Comparison of ENCODE assay signal across 19 cellular contexts in the genomic region with DNA sequence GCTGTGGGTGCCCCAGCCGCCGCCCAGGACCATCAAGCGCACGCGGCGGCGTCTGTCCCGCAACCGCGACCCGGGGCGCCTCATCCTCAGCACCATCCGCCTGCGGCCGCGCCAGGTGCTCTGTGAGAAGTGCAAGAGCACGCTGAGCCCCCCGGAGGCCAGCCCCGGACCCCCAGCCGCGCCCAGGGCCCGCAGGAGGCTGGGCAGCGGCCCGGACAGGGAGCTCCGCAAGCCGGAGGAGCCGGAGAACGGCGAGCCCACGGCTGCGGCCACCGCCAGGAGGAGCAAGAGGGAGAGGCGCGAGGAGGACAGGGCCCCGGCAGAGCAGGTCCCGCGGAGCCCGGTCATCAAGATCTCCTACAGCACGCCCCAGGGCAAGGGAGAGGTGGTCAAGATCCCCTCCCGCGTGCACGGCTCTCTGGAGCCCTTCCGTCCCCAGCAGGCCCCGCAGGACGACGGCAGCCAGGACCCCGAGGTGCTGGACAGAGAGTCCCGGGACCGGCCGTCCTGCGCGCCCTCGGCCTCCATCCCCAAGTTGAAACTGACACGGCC. TPM values are rescaled to one million over a fixed set of nuclear protein-coding genes. Genes with fewer than 3 reads are reported as not detected.
DNase-seq lines count a peak whose midpoint lies in the region; ATAC-seq and TF ChIP-seq lines count a peak whose summit lies in the region.
"Had no signal": no experiment of that assay in that cellular context is flagged by ENCODE, and none has a peak within 500 bp of the region (broad histone marks: within the 10 kb centered on the region; RNA-seq: fewer than 3 reads in every experiment).

No MANE protein-coding gene starts in this region.

- CTCF ChIA-PET in WTC11 (lab: Charles Lee), result interaction anchor here (0.6 to 4.2 kb wide), 23 partner anchors 9 to 222 kb away, joined by 3 to 63 read pairs (median 3); no protein-coding TSS in a partner anchor

- peak overlapping the region; percentile 32 for H4K12ac ChIP-seq in trophoblast cell (ENCODE audit: low read depth, low read length)

- no peaks in the 10 kb centered on the region for H3K9me3 Mint-ChIP-seq in WTC11
- H3K9me3 Mint-ChIP-seq in osteocyte (ENCODE audit: unreplicated experiment), result no peaks in the 10 kb centered on the region

- peaks cover 78% of the 10 kb centered on the region for H3K79me2 ChIP-seq in trophoblast cell (ENCODE audit: control insufficient read depth, insufficient read depth, low read length, poor library complexity)

- H3K4me2 ChIP-seq in trophoblast cell (ENCODE audit: low read length), result no peak overlapping the region

- H3K4me3 Mint-ChIP-seq in WTC11 (no peak overlapping the region), osteocyte (ENCODE audit: unreplicated experiment) (no peak overlapping the region)
- H3K4me3 Mint-ChIP-seq: B cell; CD4-positive, CD25-positive, alpha-beta regulatory T cell had no signal

- peaks cover 83% of the 10 kb centered on the region for H3K79me1 ChIP-seq in trophoblast cell (ENCODE audit: low read length)

- peak overlapping the region; percentile 85 for H2AK5ac ChIP-seq in trophoblast cell (ENCODE audit: low read length)

- no peak overlapping the region for H3K27ac ChIP-seq in heart right ventricle
- H3K27ac ChIP-seq in trophoblast cell (ENCODE audit: low read depth, low read length), result peak overlapping the region; percentile 96
- H3K27ac ChIP-seq: 22Rv1 had no signal

- peak overlapping the region; percentile 96 for H4K91ac ChIP-seq in trophoblast cell (ENCODE audit: low read depth, low read length)

- no peak overlapping the region for H3K27ac Mint-ChIP-seq in WTC11
- no peak overlapping the region for H3K27ac Mint-ChIP-seq in osteocyte (ENCODE audit: unreplicated experiment)
- H3K27ac Mint-ChIP-seq: B cell; CD4-positive, CD25-positive, alpha-beta regulatory T cell had no signal

- H3K4ac ChIP-seq in trophoblast cell (ENCODE audit: low read depth, low read length), result peak overlapping the region; percentile 5

- peaks cover 20 to 54% (median 39%) of the 10 kb centered on the region in 9 donors for H3K4me1 ChIP-seq in heart right ventricle
- H3K4me1 ChIP-seq in trophoblast cell (ENCODE audit: control insufficient read depth in 1 of 2, insufficient read depth in 2 of 2, low read length in 2 of 2), result peaks cover 82 to 93% of the 10 kb centered on the region in 2 experiments

- H3K18ac ChIP-seq in trophoblast cell (ENCODE audit: low read length), result peak overlapping the region; percentile 60

- H4K8ac ChIP-seq in trophoblast cell (ENCODE audit: low read depth, low read length), result peak overlapping the region; percentile 82

- intact Hi-C loops in Right ventricle myocardium inferior (cut with DNase I) (no loop called here), heart right ventricle (cut with DNase I) (loop anchor here in 1 of 10 donors (5.0 kb wide), 1 partner anchor 42 kb away; no protein-coding TSS in a partner anchor)

- no peak overlapping the region for H2AFZ ChIP-seq in trophoblast cell (ENCODE audit: insufficient read depth, low read length, poor library complexity)

- no peak for TF ChIP-seq POLR2A in erythroblast (IDR thresholded peaks at IDR 0.05; ENCODE audit: low read length)

- peak overlapping the region; percentile 96 for H3K14ac ChIP-seq in trophoblast cell (ENCODE audit: low read length)

- 88 to 91% methylated on average over 49 to 54 of the region's 54 CpGs for WGBS in heart right ventricle, 2 donors
- WGBS in trophoblast cell (ENCODE audit: extremely low coverage, insufficient coverage, insufficient read length), result no CpG with 5 or more reads among the region's 54 CpGs

- no peak for TF ChIP-seq CTCF in heart right ventricle (IDR thresholded peaks at IDR 0.05)
- TF ChIP-seq CTCF in WTC11 (IDR thresholded peaks at IDR 0.05), result no peak
- TF ChIP-seq CTCF in osteocyte (IDR thresholded peaks at IDR 0.05), result no peak

- no peaks in the 10 kb centered on the region for H3K27me3 Mint-ChIP-seq in WTC11 (ENCODE audit: low read depth)
- H3K27me3 Mint-ChIP-seq in osteocyte (ENCODE audit: unreplicated experiment), result no peaks in the 10 kb centered on the region
- H3K27me3 Mint-ChIP-seq: B cell; CD4-positive, CD25-positive, alpha-beta regulatory T cell had no signal

- peaks cover 39% of the 10 kb centered on the region for H3K4me1 Mint-ChIP-seq in WTC11
- peaks cover 28% of the 10 kb centered on the region for H3K4me1 Mint-ChIP-seq in osteocyte (ENCODE audit: unreplicated experiment)

- H3K36me3 ChIP-seq in heart right ventricle (peaks cover 0 to 26% (median 11%) of the 10 kb centered on the region in 9 donors), trophoblast cell (ENCODE audit: control insufficient read depth in 1 of 2, insufficient read depth in 2 of 2, low read length in 2 of 2) (peaks cover 34 to 39% of the 10 kb centered on the region in 2 experiments)

- H2BK120ac ChIP-seq in trophoblast cell (ENCODE audit: insufficient read depth, low read length, poor library complexity), result peak overlapping the region; percentile 97

- peak overlapping the region; percentile 0 for H2BK12ac ChIP-seq in trophoblast cell (ENCODE audit: low read length)

- ATAC-seq in Right ventricle myocardium inferior (no peak), heart right ventricle (no peak), WTC11 (peak; percentile 46)
- ATAC-seq: GM12878 had no signal

- H3K4me3 ChIP-seq in heart right ventricle, result no peak overlapping the region
- no peak overlapping the region for H3K4me3 ChIP-seq in trophoblast cell (ENCODE audit: low read depth, low read length)
- H3K4me3 ChIP-seq: GM12878 had no signal

- peaks cover 6% of the 10 kb centered on the region; the same call in 1 of the 2 replicates for H3K36me3 Mint-ChIP-seq in WTC11
- H3K36me3 Mint-ChIP-seq in osteocyte (ENCODE audit: unreplicated experiment), result peaks cover 4% of the 10 kb centered on the region

- H3K9ac ChIP-seq in trophoblast cell (ENCODE audit: low read length), result no peak overlapping the region

- H3K9me3 ChIP-seq in heart right ventricle (no peaks in the 10 kb centered on the region), trophoblast cell (ENCODE audit: insufficient read depth, low read depth, low read length) (peaks cover under 1% of the 10 kb centered on the region)

- no peak overlapping the region for H3K23ac ChIP-seq in trophoblast cell (ENCODE audit: low read length)

- POLR2A ChIA-PET in WTC11 (lab: Charles Lee), result no interaction called here

- H3K27me3 ChIP-seq in heart right ventricle, result no peaks in the 10 kb centered on the region
- H3K27me3 ChIP-seq in trophoblast cell (ENCODE audit: insufficient read depth, low read length), result no peaks in the 10 kb centered on the region

- DNase-seq in Right ventricle myocardium inferior (ENCODE audit: missing footprints) (peak; percentile 26), heart right ventricle (no peak), WTC11 (ENCODE audit: low spot score) (peak; percentile 74), islet precursor cell (peak; percentile 82), trophoblast cell (peak; percentile 82 to 83), cerebellar nuclear complex (lab: John Stamatoyannopoulos, UW) (no peak), osteocyte (ENCODE audit: extremely low spot score, unreplicated experiment) (no peak), erythroblast (lab: John Stamatoyannopoulos, UW) (no peak)
- DNase-seq: CD4-positive, CD25-positive, alpha-beta regulatory T cell; DMS53; KBM-7; NCI-H1417 treated with DMSO at 0.1 percent for 48 hours; NCI-H2029 treated with DMSO at 0.1 percent for 48 hours; NCI-H2171 treated with DMSO at 0.1 percent for 48 hours; NCI-H446 treated with DMSO at 0.1 percent for 48 hours; NK-92 treated with Interleukin-12 subunit alpha and Interleukin-12 subunit beta, amount 100 ng/mL, for 24 hours had no signal

- H2BK5ac ChIP-seq in trophoblast cell (ENCODE audit: low read depth, low read length, poor library complexity), result peak overlapping the region; percentile 96

TF ChIP-seq in WTC11, 78 proteins besides CTCF, POLR2A, EP300 and RAD21:
- peak; percentile 73 for TF ChIP-seq ZNF121 (CRISPR knock-in tag; IDR thresholded peaks at IDR 0.05)
- TF ChIP-seq GRHL2 (CRISPR knock-in tag; IDR thresholded peaks at IDR 0.05; ENCODE audit: insufficient replicate concordance, severe bottlenecking), result no peak
- no peak for TF ChIP-seq NR3C1 (CRISPR knock-in tag; conservative IDR thresholded peaks at IDR 0.05; ENCODE audit: low read depth)
- TF ChIP-seq, protein P1, sequence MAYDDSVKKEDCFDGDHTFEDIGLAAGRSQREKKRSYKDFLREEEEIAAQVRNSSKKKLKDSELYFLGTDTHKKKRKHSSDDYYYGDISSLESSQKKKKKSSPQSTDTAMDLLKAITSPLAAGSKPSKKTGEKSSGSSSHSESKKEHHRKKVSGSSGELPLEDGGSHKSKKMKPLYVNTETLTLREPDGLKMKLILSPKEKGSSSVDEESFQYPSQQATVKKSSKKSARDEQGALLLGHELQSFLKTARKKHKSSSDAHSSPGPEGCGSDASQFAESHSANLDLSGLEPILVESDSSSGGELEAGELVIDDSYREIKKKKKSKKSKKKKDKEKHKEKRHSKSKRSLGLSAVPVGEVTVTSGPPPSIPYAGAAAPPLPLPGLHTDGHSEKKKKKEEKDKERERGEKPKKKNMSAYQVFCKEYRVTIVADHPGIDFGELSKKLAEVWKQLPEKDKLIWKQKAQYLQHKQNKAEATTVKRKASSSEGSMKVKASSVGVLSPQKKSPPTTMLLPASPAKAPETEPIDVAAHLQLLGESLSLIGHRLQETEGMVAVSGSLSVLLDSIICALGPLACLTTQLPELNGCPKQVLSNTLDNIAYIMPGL (CRISPR knock-in tag; IDR thresholded peaks at IDR 0.05), result peak; percentile 55; the same call in 1 of the 2 replicates

RNA-seq across cellular contexts. Expression of a gene that starts 8.0 kb away (rescaled TPM):
- total RNA-seq in Right ventricle myocardium inferior, result 22.3 TPM
- total RNA-seq in heart right ventricle, result 10 to 100 TPM; 11.1 to 21.3 (median 15.1) TPM
- polyA plus RNA-seq in heart right ventricle, result 10 to 100 TPM; 11.9 to 15.3 TPM
- 12.2 to 14.1 TPM (median 13.6 TPM) in 3 replicates for total RNA-seq in WTC11 (2021)
- polyA plus RNA-seq in trophoblast cell (2013), result 57.0 and 60.9 TPM in 2 replicates
- 12.9 and 14.6 TPM in 2 replicates for total RNA-seq in osteocyte

Comparison
In these comparisons a context has a peak if more than half of its experiments do, and no peak if none do; other contexts are left out.
1. DNase-seq: peak in Right ventricle myocardium inferior (single experiment), WTC11 (single experiment), islet precursor cell (single experiment) and trophoblast cell (2 of 2); none in heart right ventricle (0 of 2), cerebellar nuclear complex (0 of 2), osteocyte (single experiment) and erythroblast (0 of 2).